In genomic region chr17:19409509-19409908, GRCh38 we compare ENCODE assay signal across 1 cellular context.
TF ChIP-seq lines count a peak whose summit lies in the region.

No MANE protein-coding gene starts in this region.

TF ChIP-seq in H1, 55 proteins besides CTCF, POLR2A, EP300 and RAD21:
- no peak for TF ChIP-seq CBX8 (IDR thresholded peaks at IDR 0.05; ENCODE audit: borderline replicate concordance, low read depth, low read length)
